8 cellular contexts compared by ENCODE assay signal in genomic region chr17:60139438-60140285, GRCh38.
DNase-seq lines count a peak whose midpoint lies in the region; ATAC-seq and TF ChIP-seq lines count a peak whose summit lies in the region.

No MANE protein-coding gene starts in this region.

- H3K27ac ChIP-seq in 22Rv1: no peak overlapping the region
- H3K27ac ChIP-seq in HUES48 (ENCODE audit: low read depth, low read length): no peak overlapping the region
- no peak overlapping the region for H3K27ac ChIP-seq in mucosa of rectum (ENCODE audit: low read depth in 2 of 2, low read length in 2 of 2)

- H3K27me3 ChIP-seq in HUES48 (ENCODE audit: control insufficient read depth, insufficient read depth, low read length) (peaks cover 74% of the 10 kb centered on the region), mucosa of rectum (ENCODE audit: control insufficient read depth in 2 of 2, insufficient read depth in 2 of 2, low read length in 2 of 2) (peaks cover 28 to 30% of the 10 kb centered on the region in 2 donors)

- ATAC-seq in HG02981 (IDR thresholded peaks at IDR 0.05; ENCODE audit: unreplicated experiment) (no peak), GM18505 (IDR thresholded peaks at IDR 0.05; ENCODE audit: unreplicated experiment) (no peak)

- DNase-seq in activated CD8-positive, alpha-beta memory T cell treated with anti-CD3 and anti-CD28 coated beads for 1 hour (ENCODE audit: extremely low read depth in 1 of 2, low read depth in 1 of 2): peak; percentile 17 to 48
- DNase-seq in epidermal melanocyte (ENCODE audit: insufficient read length, low spot score): peak; percentile 65
- DNase-seq in stimulated activated CD8-positive, alpha-beta memory T cell treated with anti-CD3 and anti-CD28 coated beads, Interleukin-7, amount 100 ng/mL, for 24 hours (ENCODE audit: low read depth): peak; percentile 35

- H3K4me1 ChIP-seq in HUES48 (ENCODE audit: control insufficient read depth, insufficient read depth, low read length): peaks cover 20% of the 10 kb centered on the region
- peaks cover 13 to 21% of the 10 kb centered on the region in 2 donors for H3K4me1 ChIP-seq in mucosa of rectum (ENCODE audit: control insufficient read depth in 2 of 2, insufficient read depth in 2 of 2, low read length in 2 of 2)

- no peaks in the 10 kb centered on the region for H3K9me3 ChIP-seq in HUES48 (ENCODE audit: control insufficient read depth, insufficient read depth, low read length)
- H3K9me3 ChIP-seq in mucosa of rectum (ENCODE audit: control insufficient read depth in 2 of 2, low read length in 2 of 2): no peaks in the 10 kb centered on the region

- TF ChIP-seq POLR2A in GM18505 (IDR thresholded peaks at IDR 0.05; ENCODE audit: borderline replicate concordance, extremely low read depth, insufficient read depth, insufficient read length): no peak

- no peak overlapping the region for H3K9ac ChIP-seq in HUES48 (ENCODE audit: low read depth, low read length)
- H3K9ac ChIP-seq in mucosa of rectum (ENCODE audit: low read depth in 1 of 2, low read length in 2 of 2): no peak overlapping the region

- H3K36me3 ChIP-seq in HUES48 (ENCODE audit: control insufficient read depth, insufficient read depth, low read length) (no peaks in the 10 kb centered on the region), mucosa of rectum (ENCODE audit: control insufficient read depth in 2 of 2, insufficient read depth in 2 of 2, low read length in 2 of 2) (no peaks in the 10 kb centered on the region)

- peak; percentile 73 for TF ChIP-seq CTCF in 22Rv1 (IDR thresholded peaks at IDR 0.05)

- H3K4me3 ChIP-seq in HUES48 (ENCODE audit: low read depth, low read length) (peak overlapping the region; percentile 48), mucosa of rectum (ENCODE audit: low read length in 2 of 2) (peak overlapping the region; percentile 13 to 27)
